10 cellular contexts compared by ENCODE assay signal in genomic region chr12:42236017-42236416, GRCh38. TPM values are rescaled to one million over a fixed set of nuclear protein-coding genes. Genes with fewer than 3 reads are reported as not detected.
DNase-seq lines count a peak whose midpoint lies in the region; ATAC-seq, FAIRE-seq and TF ChIP-seq lines count a peak whose summit lies in the region.
"Had no signal": no experiment of that assay in that cellular context is flagged by ENCODE, and none has a peak within 500 bp of the region (broad histone marks: within the 10 kb centered on the region; RNA-seq: fewer than 3 reads in every experiment).

No MANE protein-coding gene starts in this region.

- 0 out of 4 replicates have a peak overlapping the region, but pooled peaks of 1 of the 2 experiments have one; percentile 28 for H3K9ac ChIP-seq in K562 (ENCODE audit: insufficient read depth in 1 of 2, low read depth in 2 of 2, low read length in 2 of 2)
- H3K9ac ChIP-seq in muscle layer of colon (ENCODE audit: low read length): no peak overlapping the region

- TF ChIP-seq POLR2A in K562 (conservative IDR thresholded peaks at IDR 0.05) (no peak), tibial nerve (IDR thresholded peaks at IDR 0.05) (no peak), lower leg skin (IDR thresholded peaks at IDR 0.05) (no peak), GM12892 (IDR thresholded peaks at IDR 0.05; ENCODE audit: low read depth, low read length) (no peak)

- peaks cover 61% of the 10 kb centered on the region for H3K4me1 Mint-ChIP-seq in activated T-cell treated with anti-CD3 and anti-CD28 coated beads, Interleukin-2, amount 50 U/mL, for 72 hours (ENCODE audit: low read depth)

- H3K9me3 ChIP-seq in K562 (replicated peaks; ENCODE audit: control insufficient read depth, insufficient read depth, low read depth, low read length) (no peaks in the 10 kb centered on the region), muscle layer of colon (ENCODE audit: low read length) (no peaks in the 10 kb centered on the region), tibial nerve (no peaks in the 10 kb centered on the region)

- CTCF ChIA-PET in K562 (lab: Yijun Ruan, JAX; ENCODE audit: low intra/inter-chr PET ratio): no interaction called here

- intact Hi-C loops in K562 (cut with micrococcal nuclease) (no loop called here), lower leg skin (cut with DNase I; ENCODE audit: low total_unique reads) (no loop called here)

- TF ChIP-seq EP300 in K562 (IDR thresholded peaks at IDR 0.05; ENCODE audit: low read length) (no peak), tibial nerve (IDR thresholded peaks at IDR 0.05) (no peak)

- peak overlapping the region; percentile 52 to 87 for H3K4me3 Mint-ChIP-seq in activated T-cell treated with anti-CD3 and anti-CD28 coated beads, Interleukin-2, amount 50 U/mL, for 72 hours

- H3K4me3 ChIP-seq in K562: no peak overlapping the region
- H3K4me3 ChIP-seq in muscle layer of colon (ENCODE audit: low read depth in 1 of 2, low read length in 2 of 2): no peak overlapping the region
- no peak overlapping the region for H3K4me3 ChIP-seq in tibial nerve
- H3K4me3 ChIP-seq in lower leg skin (ENCODE audit: low read depth, poor library complexity, severe bottlenecking): no peak overlapping the region

- H3K36me3 Mint-ChIP-seq in activated T-cell treated with anti-CD3 and anti-CD28 coated beads, Interleukin-2, amount 50 U/mL, for 72 hours (ENCODE audit: insufficient read depth in 2 of 2): peaks cover 5 to 19% of the 10 kb centered on the region in 2 donors

- H3K27me3 Mint-ChIP-seq in activated T-cell treated with anti-CD3 and anti-CD28 coated beads, Interleukin-2, amount 50 U/mL, for 72 hours (ENCODE audit: low read depth): no peaks in the 10 kb centered on the region

- 39% methylated on average over 4 of the region's 4 CpGs for WGBS in K562 (ENCODE audit: insufficient coverage, low coverage, missing lambda C conversion rate)
- WGBS in tibial nerve, 2 donors: 50 to 59% methylated on average over 4 of the region's 4 CpGs
- 63 to 67% methylated on average over 4 of the region's 4 CpGs for WGBS in lower leg skin, 2 donors

- FAIRE-seq in K562 (lab: Jason Lieb, UNC): no peak
- FAIRE-seq in GM12892 (lab: Jason Lieb, UNC): no peak

- H3K27me3 ChIP-seq in K562 (ENCODE audit: control insufficient read depth in 2 of 2, insufficient read depth in 2 of 2, low read length in 2 of 2): no peaks in the 10 kb centered on the region
- no peaks in the 10 kb centered on the region for H3K27me3 ChIP-seq in muscle layer of colon (ENCODE audit: control insufficient read depth in 1 of 2, insufficient read depth in 2 of 2, low read length in 2 of 2)
- H3K27me3 ChIP-seq in tibial nerve: no peaks in the 10 kb centered on the region

- H3K36me3 ChIP-seq in K562 (ENCODE audit: control insufficient read depth, insufficient read depth, low read length): peaks cover 20% of the 10 kb centered on the region; the same call in 2 of the 3 replicates
- no peaks in the 10 kb centered on the region for H3K36me3 ChIP-seq in muscle layer of colon (ENCODE audit: insufficient read depth, low read length)
- H3K36me3 ChIP-seq in tibial nerve: no peaks in the 10 kb centered on the region

- H3K4me1 ChIP-seq in K562 (replicated peaks in 1 of 2; ENCODE audit: control insufficient read depth in 2 of 2, insufficient read depth in 2 of 2, low read length in 2 of 2) (peaks cover 5 to 14% of the 10 kb centered on the region in 2 experiments; a peak in 3 of 5 replicates), muscle layer of colon (ENCODE audit: insufficient read depth, low read length) (peaks cover 22% of the 10 kb centered on the region), tibial nerve (peaks cover 0 to 53% (median 6%) of the 10 kb centered on the region in 4 donors)

- no peaks in the 10 kb centered on the region for H3K9me3 Mint-ChIP-seq in activated T-cell treated with anti-CD3 and anti-CD28 coated beads, Interleukin-2, amount 50 U/mL, for 72 hours

- no TSS peak for BruUV-seq in K562 (replicated peaks; lab: Mats Ljungman, UMichigan)

- DNase-seq in activated T-cell treated with anti-CD3 and anti-CD28 coated beads, Interleukin-2, amount 50 U/mL, for 72 hours: no peak
- DNase-seq in activated T-cell treated with anti-CD3 and anti-CD28 coated beads, Interleukin-2, amount 50 U/mL, for 1 hour: no peak
- DNase-seq in K562 (ENCODE audit: extremely low read depth in 1 of 4, low spot score in 3 of 4) (no peak), tibial nerve (ENCODE audit: low spot score in 2 of 2) (no peak), lower leg skin (ENCODE audit: low spot score in 2 of 2) (no peak), GM12892 (ENCODE audit: insufficient read length) (no peak)
- DNase-seq: AML-193, KBM-7 had no signal

- POLR2A ChIA-PET in K562 (lab: Yijun Ruan, JAX): interaction anchor here (0.6 to 1.1 kb wide), 4 partner anchors 10 to 195 kb away, joined by 3 read pairs; no protein-coding TSS in a partner anchor

- H3K27ac Mint-ChIP-seq in activated T-cell treated with anti-CD3 and anti-CD28 coated beads, Interleukin-2, amount 50 U/mL, for 72 hours: peak overlapping the region; percentile 82

- H2AFZ ChIP-seq in K562 (ENCODE audit: low read depth, low read length): no peak overlapping the region

- TF ChIP-seq CTCF in K562 (IDR thresholded peaks at IDR 0.05 in 2 of 3, conservative IDR thresholded peaks at IDR 0.05 in 1 of 3; ENCODE audit: insufficient read depth in 2 of 3, low read depth in 1 of 3, low read length in 3 of 3) (no peak), tibial nerve (IDR thresholded peaks at IDR 0.05) (no peak), lower leg skin (IDR thresholded peaks at IDR 0.05) (no peak)

- in situ Hi-C loops in K562 (cut with MboI): no loop called here

- no peak for ATAC-seq in activated T-cell treated with anti-CD3 and anti-CD28 coated beads, Interleukin-2, amount 50 U/mL, for 72 hours (replicated peaks in 1 of 2)
- ATAC-seq in K562 (no peak), HG02852 (IDR thresholded peaks at IDR 0.05; ENCODE audit: unreplicated experiment) (no peak)

- no peaks in the 10 kb centered on the region for H3K9me1 ChIP-seq in K562 (ENCODE audit: control insufficient read depth, insufficient read depth, low read length)

- H3K4me2 ChIP-seq in K562 (ENCODE audit: insufficient read depth, low read length): no peak overlapping the region

- TF ChIP-seq RAD21 in K562 (CRISPR knock-in tag; conservative IDR thresholded peaks at IDR 0.05 in 1 of 2, IDR thresholded peaks at IDR 0.05 in 1 of 2): no peak

- H3K27ac ChIP-seq in K562 (ENCODE audit: extremely low read depth, low read depth, low read length) (no peak overlapping the region), muscle layer of colon (ENCODE audit: low read depth, low read length) (peak overlapping the region; percentile 39), tibial nerve (peak overlapping the region; percentile 23 to 95 (median 75))

- H4K20me1 ChIP-seq in K562 (replicated peaks; ENCODE audit: control insufficient read depth, insufficient read depth, low read length): no peaks in the 10 kb centered on the region

- H3K79me2 ChIP-seq in K562 (ENCODE audit: control insufficient read depth, insufficient read depth, low read length): peaks cover 64% of the 10 kb centered on the region

TF ChIP-seq in K562, 482 proteins besides CTCF, POLR2A, EP300 and RAD21 (continues in another document):
- no peak for TF ChIP-seq HDAC1 (IDR thresholded peaks at IDR 0.05)
- TF ChIP-seq MAFG (tag; conservative IDR thresholded peaks at IDR 0.05): peak; percentile 76
- no peak for TF ChIP-seq DIDO1 (tag; IDR thresholded peaks at IDR 0.05; ENCODE audit: low read depth)
- no peak for TF ChIP-seq TRIM24 (IDR thresholded peaks at IDR 0.05)
- TF ChIP-seq OTX1 (CRISPR knock-in tag; IDR thresholded peaks at IDR 0.05): no peak
- TF ChIP-seq MAFK (IDR thresholded peaks at IDR 0.05; ENCODE audit: low read length): peak; percentile 48; the same call in 1 of the 2 replicates
- no peak for TF ChIP-seq KDM1A (IDR thresholded peaks at IDR 0.05)
- TF ChIP-seq NCOA1 (IDR thresholded peaks at IDR 0.05; ENCODE audit: low read depth): no peak
- no peak for TF ChIP-seq FOXK1 (CRISPR knock-in tag; IDR thresholded peaks at IDR 0.05; ENCODE audit: borderline replicate concordance)
- peak; percentile 60 for TF ChIP-seq MAFF (IDR thresholded peaks at IDR 0.05; ENCODE audit: low read length)
- TF ChIP-seq DDX20 (tag; IDR thresholded peaks at IDR 0.05; ENCODE audit: low read depth): no peak

RNA-seq across cellular contexts. Expression of gene YAF2, which starts 2.0 kb away (rescaled TPM):
- total RNA-seq in activated T-cell treated with anti-CD3 and anti-CD28 coated beads, Interleukin-2, amount 50 U/mL, for 72 hours: 10 to 100 TPM; 71.8 to 77.2 TPM
- 29.9 and 96.3 TPM in 2 replicates for total RNA-seq in K562 (2011; cell fraction: chromatin; rRNA removed; ENCODE audit: low replicate concordance)
- total RNA-seq in K562 (2011; cell fraction: nucleolus; rRNA removed): 17.0 and 22.8 TPM in 2 replicates
- 44.9 and 92.1 TPM in 2 replicates for total RNA-seq in K562 (2011; cell fraction: nucleoplasm; rRNA removed)
- total RNA-seq in K562 (2014; rRNA removed) (10.6 and 12.4 TPM in 2 replicates), K562 (2014; rRNA removed; fragmentation: Illumina TruSeq; extraction: Trizol) (22.0 and 22.3 TPM in 2 replicates), K562 (2015; rRNA removed; fragmentation: Illumina TruSeq; extraction: Trizol) (15.9 and 20.3 TPM in 2 replicates), K562 (2021) (25.4 and 26.4 TPM in 2 replicates), tibial nerve (10 to 100 TPM; 25.7 to 66.0 (median 38.7) TPM), lower leg skin (10 to 100 TPM in 3 of 4 donors, 1 to 10 TPM in 1; 8.7 to 17.8 (median 15.2) TPM)
- polyA plus RNA-seq in K562 (2011; rRNA removed) (17.4 and 26.1 TPM in 2 replicates), K562 (2014; fragmentation: Illumina TruSeq; extraction: Trizol) (19.1 and 22.9 TPM in 2 replicates), K562 (2014; fragmentation: Nextera tagmentation; extraction: Ambion mirVana) (10 to 100 TPM; 14.9 to 19.6 TPM), K562 (2014; rRNA removed) (18.1 and 21.3 TPM in 2 replicates)
- polyA plus RNA-seq in K562 (2011; cell fraction: cytosol; rRNA removed): 3.4 and 7.8 TPM in 2 replicates
- 16.3 and 17.4 TPM in 2 replicates for polyA plus RNA-seq in K562 (2011; cell fraction: nucleus; rRNA removed)
- 14.2 and 16.2 TPM in 2 replicates for polyA plus RNA-seq in K562 (2012)
- polyA minus RNA-seq in K562 (2011; rRNA and poly(A)+ RNA removed): 17.9 and 20.4 TPM in 2 replicates
- 14.8 and 19.3 TPM in 2 replicates for polyA minus RNA-seq in K562 (2011; cell fraction: cytosol; rRNA and poly(A)+ RNA removed)
- 23.6 and 27.1 TPM in 2 replicates for polyA minus RNA-seq in K562 (2011; cell fraction: nucleus; rRNA and poly(A)+ RNA removed)
- polyA plus RNA-seq in GM12892 (2012; ENCODE audit: missing spikeins): 18.1 TPM
